26 cellular contexts compared by ENCODE assay signal in the genomic region with DNA sequence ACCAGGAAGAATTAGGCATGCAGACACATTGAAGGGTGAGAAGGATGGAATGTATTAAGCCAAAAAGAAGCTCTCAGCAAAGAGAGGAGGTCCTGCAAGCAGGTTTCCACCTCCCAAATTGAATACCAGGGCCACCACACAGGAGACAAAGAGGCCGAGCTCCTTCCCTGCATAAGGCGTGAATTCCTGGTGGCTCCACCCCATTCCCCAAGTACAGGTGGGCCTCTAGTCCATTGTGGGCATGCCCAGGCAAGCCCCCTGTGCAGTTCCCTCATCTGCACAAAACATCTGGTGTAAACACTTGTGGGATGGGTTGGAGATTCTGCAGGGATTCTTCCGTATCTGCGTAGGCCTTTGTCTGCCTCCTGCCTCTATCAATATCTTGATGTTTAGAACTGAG.
"Had no signal": no experiment of that assay in that cellular context is flagged by ENCODE, and none has a peak within 500 bp of the region (broad histone marks: within the 10 kb centered on the region; RNA-seq: fewer than 3 reads in every experiment).

No MANE protein-coding gene starts in this region.

- H3K27ac ChIP-seq: coronary artery, esophagus squamous epithelium, neural progenitor cell, prostate gland, right atrium auricular region, stomach, thyroid gland, vagina had no signal

- H3K36me3 Mint-ChIP-seq: naive thymus-derived CD4-positive, alpha-beta T cell; neural progenitor cell; stimulated activated effector memory CD8-positive, alpha-beta T cell treated with anti-CD3 and anti-CD28 coated beads, Interleukin-12 subunit alpha, Interleukin-12 subunit beta, amount 100 ng/mL, for 72 hours had no signal

- H3K4me1 ChIP-seq: esophagus squamous epithelium, neural progenitor cell, prostate gland, right atrium auricular region, stomach, thyroid gland, vagina had no signal

- H3K4me2 ChIP-seq: neural progenitor cell had no signal

- H3K27me3 ChIP-seq: esophagus squamous epithelium, neural progenitor cell, right atrium auricular region, stomach, thyroid gland, vagina had no signal

- H3K36me3 ChIP-seq: esophagus squamous epithelium, neural progenitor cell, prostate gland, right atrium auricular region, stomach, thyroid gland, vagina had no signal

- H3K4me3 ChIP-seq: coronary artery, esophagus squamous epithelium, lung, neural progenitor cell, prostate gland, right atrium auricular region, stomach, thyroid gland, vagina had no signal

- H3K4me1 Mint-ChIP-seq: naive thymus-derived CD4-positive, alpha-beta T cell; nephron; neural progenitor cell; stimulated activated effector memory CD8-positive, alpha-beta T cell treated with anti-CD3 and anti-CD28 coated beads, Interleukin-12 subunit alpha, Interleukin-12 subunit beta, amount 100 ng/mL, for 72 hours had no signal

- H3K9ac ChIP-seq: neural progenitor cell had no signal

- FAIRE-seq: endometrium, keratinocyte had no signal

- H3K4me3 Mint-ChIP-seq: naive thymus-derived CD4-positive, alpha-beta T cell; nephron; neural progenitor cell; stimulated activated effector memory CD8-positive, alpha-beta T cell treated with anti-CD3 and anti-CD28 coated beads, Interleukin-12 subunit alpha, Interleukin-12 subunit beta, amount 100 ng/mL, for 72 hours had no signal

- H2AFZ ChIP-seq: neural progenitor cell had no signal

- H3K27me3 Mint-ChIP-seq: naive thymus-derived CD4-positive, alpha-beta T cell had no signal

- DNase-seq: dermis blood vessel endothelial cell; effector memory CD4-positive, alpha-beta T cell; erythroblast; esophagus squamous epithelium; foreskin melanocyte; hypothalamus; mesenchymal stem cell; midbrain; naive thymus-derived CD4-positive, alpha-beta T cell; nucleus accumbens; stimulated activated CD4-positive, alpha-beta T cell treated with anti-CD3 and anti-CD28 coated beads, Interleukin-2, amount 100 ng/mL, for 24 hours; stimulated activated CD4-positive, alpha-beta T cell treated with anti-CD3 and anti-CD28 coated beads, Interleukin-4, amount 100 ng/mL, for 24 hours; stimulated activated naive CD4-positive, alpha-beta T cell treated with Interleukin-2 at 50 U/mL for 16 hours; stomach; thyroid gland; trophoblast cell had no signal

- H3K9me3 ChIP-seq: esophagus squamous epithelium, prostate gland, right atrium auricular region, thyroid gland, vagina had no signal

- H3K27ac Mint-ChIP-seq: naive thymus-derived CD4-positive, alpha-beta T cell; nephron; neural progenitor cell; stimulated activated effector memory CD8-positive, alpha-beta T cell treated with anti-CD3 and anti-CD28 coated beads, Interleukin-12 subunit alpha, Interleukin-12 subunit beta, amount 100 ng/mL, for 72 hours had no signal
